Comparison of ENCODE assay signal across 8 cellular contexts in the genomic region with DNA sequence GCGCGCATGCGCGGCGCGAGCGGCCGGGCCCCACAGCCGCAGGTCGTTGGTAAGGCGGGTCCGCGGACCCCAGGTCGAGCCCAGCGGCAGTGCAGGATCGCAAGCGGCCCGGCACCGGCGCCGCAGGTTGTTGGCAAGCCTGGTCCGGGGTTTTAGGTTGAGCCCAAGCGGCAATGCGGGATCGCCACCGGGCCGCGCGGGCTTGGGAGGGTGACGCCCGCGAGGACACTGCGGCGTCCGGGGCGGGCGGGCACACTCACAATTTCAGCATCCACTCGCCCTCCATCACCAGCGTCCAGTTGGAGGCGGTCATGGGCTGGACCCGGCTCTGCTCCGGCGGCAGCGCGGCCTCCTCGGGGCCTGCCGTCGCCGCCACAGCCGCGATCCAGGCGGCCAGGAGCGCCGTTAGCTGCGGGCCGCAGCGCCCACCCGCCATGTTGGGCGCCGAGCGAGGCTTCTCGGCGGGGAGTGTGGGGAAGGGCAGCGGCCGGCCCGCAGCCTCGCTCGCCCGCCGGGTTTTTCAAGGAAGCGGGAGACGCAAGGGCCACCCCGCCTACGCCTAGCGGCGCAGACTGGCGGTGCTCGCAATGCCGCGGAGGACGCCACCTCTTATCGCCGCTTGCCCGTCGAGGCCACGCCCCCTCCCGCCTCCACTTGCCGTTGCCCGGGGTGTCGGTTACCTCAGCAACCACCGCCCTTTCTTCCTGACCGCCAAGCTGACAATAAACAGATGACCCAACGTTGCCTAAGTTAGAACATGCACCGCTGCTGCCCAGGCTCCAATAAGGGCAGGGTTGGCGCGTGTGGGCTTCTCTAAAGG. TPM values are rescaled to one million over a fixed set of nuclear protein-coding genes. Genes with fewer than 3 reads are reported as not detected.
A peak's percentile ranks its signal among the peaks of the same experiment; 100 is the strongest.
DNase-seq lines count a peak whose midpoint lies in the region; ATAC-seq and TF ChIP-seq lines count a peak whose summit lies in the region.

A gene with protein sequence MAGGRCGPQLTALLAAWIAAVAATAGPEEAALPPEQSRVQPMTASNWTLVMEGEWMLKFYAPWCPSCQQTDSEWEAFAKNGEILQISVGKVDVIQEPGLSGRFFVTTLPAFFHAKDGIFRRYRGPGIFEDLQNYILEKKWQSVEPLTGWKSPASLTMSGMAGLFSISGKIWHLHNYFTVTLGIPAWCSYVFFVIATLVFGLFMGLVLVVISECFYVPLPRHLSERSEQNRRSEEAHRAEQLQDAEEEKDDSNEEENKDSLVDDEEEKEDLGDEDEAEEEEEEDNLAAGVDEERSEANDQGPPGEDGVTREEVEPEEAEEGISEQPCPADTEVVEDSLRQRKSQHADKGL (minus strand): TSS at position 584 of the 820 bp plus-strand sequence. CDS start 148 bp downstream, at position 436.

- H3K4me1 ChIP-seq in endocrine pancreas (ENCODE audit: control insufficient read depth, insufficient read depth, low read length): peaks cover 31% of the 10 kb centered on the region

- peak; percentile 86 for ATAC-seq in activated CD8-positive, alpha-beta memory T cell treated with anti-CD3 and anti-CD28 coated beads, Interleukin-2, amount 10 ng/mL, durations not matched to agents 7 days and 5 days

- H3K27ac Mint-ChIP-seq in activated CD8-positive, alpha-beta memory T cell treated with anti-CD3 and anti-CD28 coated beads, Interleukin-2, amount 10 ng/mL, durations not matched to agents 7 days and 5 days: peak within 1 kb of the TSS; percentile 86

- no peaks in the 10 kb centered on the region for H3K27me3 ChIP-seq in endocrine pancreas (ENCODE audit: control insufficient read depth, insufficient read depth, low read length)

- H3K9ac ChIP-seq in endocrine pancreas (ENCODE audit: control insufficient read depth, insufficient read depth, low read length): peak within 1 kb of the TSS; percentile 68

- H3K4me3 ChIP-seq in endocrine pancreas (ENCODE audit: control insufficient read depth, insufficient read depth, low read length): peak within 1 kb of the TSS; percentile 92

- no peak for TF ChIP-seq CTCF in GM20000 (IDR thresholded peaks at IDR 0.05; ENCODE audit: extremely low read depth, missing control alignments)

- H3K36me3 Mint-ChIP-seq in activated CD8-positive, alpha-beta memory T cell treated with anti-CD3 and anti-CD28 coated beads, Interleukin-2, amount 10 ng/mL, durations not matched to agents 7 days and 5 days: peaks cover 9% of the 10 kb centered on the region

- H3K4me3 Mint-ChIP-seq in activated CD8-positive, alpha-beta memory T cell treated with anti-CD3 and anti-CD28 coated beads, Interleukin-2, amount 10 ng/mL, durations not matched to agents 7 days and 5 days: peak within 1 kb of the TSS; percentile 81

- peaks cover 18% of the 10 kb centered on the region for H3K4me1 Mint-ChIP-seq in activated CD8-positive, alpha-beta memory T cell treated with anti-CD3 and anti-CD28 coated beads, Interleukin-2, amount 10 ng/mL, durations not matched to agents 7 days and 5 days

- CTCF ChIA-PET in activated CD8-positive, alpha-beta memory T cell treated with anti-CD3 and anti-CD28 coated beads, Interleukin-2, amount 10 ng/mL, durations not matched to agents 7 days and 5 days (lab: Charles Lee): interaction anchor here (0.9 to 4.2 kb wide), 3 partner anchors 13 to 39 kb away, joined by 3 to 15 read pairs (median 3); no protein-coding TSS in a partner anchor

- H3K9me3 Mint-ChIP-seq in activated CD8-positive, alpha-beta memory T cell treated with anti-CD3 and anti-CD28 coated beads, Interleukin-2, amount 10 ng/mL, durations not matched to agents 7 days and 5 days (ENCODE audit: low read depth): no peaks in the 10 kb centered on the region

- H3K9me3 ChIP-seq in endocrine pancreas (ENCODE audit: control insufficient read depth, low read length): no peaks in the 10 kb centered on the region

- no peaks in the 10 kb centered on the region for H3K36me3 ChIP-seq in endocrine pancreas (ENCODE audit: control insufficient read depth, insufficient read depth, low read length)

- no peaks in the 10 kb centered on the region for H3K27me3 Mint-ChIP-seq in activated CD8-positive, alpha-beta memory T cell treated with anti-CD3 and anti-CD28 coated beads, Interleukin-2, amount 10 ng/mL, durations not matched to agents 7 days and 5 days

- DNase-seq in COR-L47 (lab: John Stamatoyannopoulos, UW) (peak; percentile 98), GM20000 (ENCODE audit: low spot score) (peak; percentile 95), HT-29 (ENCODE audit: low spot score) (peak; percentile 94), NOMO-1 treated with DMSO at 0.1 percent for 48 hours (lab: John Stamatoyannopoulos, UW; ENCODE audit: unreplicated experiment) (peak; percentile 94), mesenteric fat pad (ENCODE audit: low spot score) (peak; percentile 99)
- peak; percentile 96 for DNase-seq in activated CD8-positive, alpha-beta memory T cell treated with anti-CD3 and anti-CD28 coated beads, Interleukin-2, amount 10 ng/mL, durations not matched to agents 7 days and 5 days
- DNase-seq in stimulated activated CD8-positive, alpha-beta memory T cell treated with anti-CD3 and anti-CD28 coated beads, Interleukin-15, amount 100 ng/mL, for 24 hours (ENCODE audit: low read depth): peak; percentile 84

RNA-seq across cellular contexts. Expression of the gene that starts here (rescaled TPM):
- 9.4 and 10.1 TPM in 2 replicates for total RNA-seq in HT-29 (2014; rRNA removed; shearing (Covaris generic))
- total RNA-seq in activated CD8-positive, alpha-beta memory T cell treated with anti-CD3 and anti-CD28 coated beads, Interleukin-2, amount 10 ng/mL, durations not matched to agents 7 days and 5 days: 10 to 100 TPM; 46.1 to 48.2 TPM
- total RNA-seq in mesenteric fat pad: 53.4 TPM

Comparison
In these comparisons a context has a peak if more than half of its experiments do, and no peak if none do; other contexts are left out.
1. Peak in every context shown above with its lines: DNase-seq, ATAC-seq and H3K4me3 ChIP-seq.